Comparison of ENCODE assay signal across 8 cellular contexts in genomic region chr22:38753894-38754246, GRCh38. TPM values are rescaled to one million over a fixed set of nuclear protein-coding genes. Genes with fewer than 3 reads are reported as not detected.
DNase-seq lines count a peak whose midpoint lies in the region; ATAC-seq and TF ChIP-seq lines count a peak whose summit lies in the region.

No MANE protein-coding gene starts in this region.

- ATAC-seq in activated T-cell treated with anti-CD3 and anti-CD28 coated beads, Interleukin-2, amount 50 U/mL, for 4 hours = no peak
- ATAC-seq in activated naive CD8-positive, alpha-beta T cell treated with anti-CD3 and anti-CD28 coated beads, Interleukin-2, amount 10 ng/mL, durations not matched to agents 7 days and 5 days (ENCODE audit: low read depth) = no peak
- ATAC-seq in lower lobe of right lung (no peak), HG02981 (IDR thresholded peaks at IDR 0.05; ENCODE audit: unreplicated experiment) (no peak)

- H3K27me3 Mint-ChIP-seq in activated T-cell treated with anti-CD3 and anti-CD28 coated beads, Interleukin-2, amount 50 U/mL, for 4 hours (ENCODE audit: low read depth) = no peaks in the 10 kb centered on the region
- H3K27me3 Mint-ChIP-seq in activated naive CD8-positive, alpha-beta T cell treated with anti-CD3 and anti-CD28 coated beads, Interleukin-2, amount 10 ng/mL, durations not matched to agents 7 days and 5 days = no peaks in the 10 kb centered on the region

- no peak for TF ChIP-seq EP300 in transverse colon (IDR thresholded peaks at IDR 0.05; ENCODE audit: low read depth)

- TF ChIP-seq POLR2A in transverse colon (IDR thresholded peaks at IDR 0.05) = no peak

- intact Hi-C loops in lower lobe of right lung (cut with DNase I) = no loop called here
- intact Hi-C loops in transverse colon (cut with DNase I; ENCODE audit: low total_unique reads) = loop anchor here (2.0 kb wide), 1 partner anchor 53 kb away; the partner anchor contains the start of gene JOSD1

- H3K9me3 ChIP-seq in lower lobe of right lung = no peaks in the 10 kb centered on the region
- H3K9me3 ChIP-seq in transverse colon = no peaks in the 10 kb centered on the region

- H3K9me3 Mint-ChIP-seq in activated T-cell treated with anti-CD3 and anti-CD28 coated beads, Interleukin-2, amount 50 U/mL, for 4 hours = no peaks in the 10 kb centered on the region
- no peaks in the 10 kb centered on the region for H3K9me3 Mint-ChIP-seq in activated naive CD8-positive, alpha-beta T cell treated with anti-CD3 and anti-CD28 coated beads, Interleukin-2, amount 10 ng/mL, durations not matched to agents 7 days and 5 days

- peaks cover 76% of the 10 kb centered on the region for H3K4me1 Mint-ChIP-seq in activated T-cell treated with anti-CD3 and anti-CD28 coated beads, Interleukin-2, amount 50 U/mL, for 4 hours (ENCODE audit: low read depth)
- H3K4me1 Mint-ChIP-seq in activated naive CD8-positive, alpha-beta T cell treated with anti-CD3 and anti-CD28 coated beads, Interleukin-2, amount 10 ng/mL, durations not matched to agents 7 days and 5 days = peaks cover 47% of the 10 kb centered on the region

- H3K4me3 ChIP-seq in lower lobe of right lung (peak overlapping the region; percentile 72), transverse colon (peak overlapping the region in 3 of 4 donors; percentile 65 to 82 (median 70))

- H3K36me3 ChIP-seq in lower lobe of right lung (peaks cover 49% of the 10 kb centered on the region), transverse colon (peaks cover 0 to 36% (median 14%) of the 10 kb centered on the region in 4 donors)

- peak overlapping the region; percentile 99 for H3K27ac Mint-ChIP-seq in activated naive CD8-positive, alpha-beta T cell treated with anti-CD3 and anti-CD28 coated beads, Interleukin-2, amount 10 ng/mL, durations not matched to agents 7 days and 5 days

- H3K4me3 Mint-ChIP-seq in activated T-cell treated with anti-CD3 and anti-CD28 coated beads, Interleukin-2, amount 50 U/mL, for 4 hours = peak overlapping the region; percentile 88
- peak overlapping the region; percentile 98 for H3K4me3 Mint-ChIP-seq in activated naive CD8-positive, alpha-beta T cell treated with anti-CD3 and anti-CD28 coated beads, Interleukin-2, amount 10 ng/mL, durations not matched to agents 7 days and 5 days

- peaks cover 17% of the 10 kb centered on the region for H3K36me3 Mint-ChIP-seq in activated T-cell treated with anti-CD3 and anti-CD28 coated beads, Interleukin-2, amount 50 U/mL, for 4 hours (ENCODE audit: insufficient read depth)
- peaks cover 56% of the 10 kb centered on the region for H3K36me3 Mint-ChIP-seq in activated naive CD8-positive, alpha-beta T cell treated with anti-CD3 and anti-CD28 coated beads, Interleukin-2, amount 10 ng/mL, durations not matched to agents 7 days and 5 days

- H3K27ac ChIP-seq in lower lobe of right lung = peak overlapping the region; percentile 94
- H3K27ac ChIP-seq in transverse colon = peak overlapping the region; percentile 93 to 98 (median 96)

- peaks cover 56% of the 10 kb centered on the region for H3K4me1 ChIP-seq in lower lobe of right lung
- H3K4me1 ChIP-seq in transverse colon = peaks cover 18 to 50% (median 36%) of the 10 kb centered on the region in 4 donors

- TF ChIP-seq CTCF in lower lobe of right lung (IDR thresholded peaks at IDR 0.05) (no peak), transverse colon (IDR thresholded peaks at IDR 0.05) (no peak)

- POLR2A ChIA-PET in activated naive CD8-positive, alpha-beta T cell treated with anti-CD3 and anti-CD28 coated beads, Interleukin-2, amount 10 ng/mL, durations not matched to agents 7 days and 5 days (lab: Charles Lee) = interaction anchor here (1.3 to 20.2 kb wide), 5 partner anchors 8 to 72 kb away, joined by 4 to 386 read pairs (median 5); partner anchors contain the start of genes GTPBP1 and TOMM22

- in situ Hi-C loops in transverse colon (cut with MboI; ENCODE audit: low pct_ligation_motif_present in 1 of 4, low pct_unique_long_range_greater_than_20kb in 1 of 4, low sequenced_read_pairs in 3 of 4) = no loop called here

- no peak for DNase-seq in activated T-cell treated with anti-CD3 and anti-CD28 coated beads, Interleukin-2, amount 50 U/mL, for 4 hours
- no peak for DNase-seq in activated T-cell treated with anti-CD3 and anti-CD28 coated beads, Interleukin-2, amount 50 U/mL, for 1 hour
- no peak for DNase-seq in activated naive CD8-positive, alpha-beta T cell treated with anti-CD3 and anti-CD28 coated beads, Interleukin-2, amount 10 ng/mL, durations not matched to agents 7 days and 5 days
- DNase-seq in lower lobe of right lung (no peak), transverse colon (no peak), NCI-H128 (lab: John Stamatoyannopoulos, UW; ENCODE audit: unreplicated experiment) (no peak), SIG-M5 treated with dmso at 0.1 percent for 504 hours (lab: John Stamatoyannopoulos, UW; ENCODE audit: unreplicated experiment) (no peak)

- H3K27me3 ChIP-seq in lower lobe of right lung (ENCODE audit: low read depth) (no peaks in the 10 kb centered on the region), transverse colon (no peaks in the 10 kb centered on the region)

- 26 to 31% methylated on average over 4 to 5 of the region's 5 CpGs for whole genome bisulfite sequencing in transverse colon (ENCODE audit: low coverage in 1 of 2), 2 donors

RNA-seq across cellular contexts. Expression of gene SUN2, which starts 1.9 kb away (rescaled TPM):
- total RNA-seq in activated T-cell treated with anti-CD3 and anti-CD28 coated beads, Interleukin-2, amount 50 U/mL, for 4 hours = 10 to 100 TPM; 30.1 to 44.6 (median 44.0) TPM
- total RNA-seq in activated naive CD8-positive, alpha-beta T cell treated with anti-CD3 and anti-CD28 coated beads, Interleukin-2, amount 10 ng/mL, durations not matched to agents 7 days and 5 days = 100 to 1,000 TPM; 607 to 626 TPM
- 209 TPM for total RNA-seq in lower lobe of right lung
- total RNA-seq in transverse colon = 100 to 1,000 TPM; 168 to 523 (median 216) TPM

RNA-seq across cellular contexts. Expression of gene DNAL4, which starts 40.1 kb away (rescaled TPM):
- 1 to 10 TPM; 4.5 to 6.1 (median 5.1) TPM for total RNA-seq in activated T-cell treated with anti-CD3 and anti-CD28 coated beads, Interleukin-2, amount 50 U/mL, for 4 hours
- total RNA-seq in activated naive CD8-positive, alpha-beta T cell treated with anti-CD3 and anti-CD28 coated beads, Interleukin-2, amount 10 ng/mL, durations not matched to agents 7 days and 5 days = 10 to 100 TPM in 1 of 2 experiments, 1 to 10 TPM in 1; 9.3 to 12.0 TPM
- total RNA-seq in lower lobe of right lung (21.3 TPM), transverse colon (10 to 100 TPM; 13.8 to 39.0 (median 19.3) TPM)

RNA-seq across cellular contexts. Expression of gene GTPBP1, which starts 48.1 kb away (rescaled TPM):
- 10 to 100 TPM; 69.9 to 80.4 (median 76.5) TPM for total RNA-seq in activated T-cell treated with anti-CD3 and anti-CD28 coated beads, Interleukin-2, amount 50 U/mL, for 4 hours
- total RNA-seq in activated naive CD8-positive, alpha-beta T cell treated with anti-CD3 and anti-CD28 coated beads, Interleukin-2, amount 10 ng/mL, durations not matched to agents 7 days and 5 days = 10 to 100 TPM; 98.6 TPM
- total RNA-seq in lower lobe of right lung = 66.7 TPM
- total RNA-seq in transverse colon = 10 to 100 TPM; 51.5 to 84.9 (median 77.6) TPM

RNA-seq across cellular contexts. Expression of gene JOSD1, which starts 53.1 kb away (rescaled TPM):
- 10 to 100 TPM; 65.3 to 76.0 (median 72.8) TPM for total RNA-seq in activated T-cell treated with anti-CD3 and anti-CD28 coated beads, Interleukin-2, amount 50 U/mL, for 4 hours
- total RNA-seq in activated naive CD8-positive, alpha-beta T cell treated with anti-CD3 and anti-CD28 coated beads, Interleukin-2, amount 10 ng/mL, durations not matched to agents 7 days and 5 days = 10 to 100 TPM; 59.1 to 61.6 TPM
- total RNA-seq in lower lobe of right lung (44.7 TPM), transverse colon (100 to 1,000 TPM in 3 of 4 donors, 10 to 100 TPM in 1; 34.6 to 189 (median 138) TPM)
